8 cellular contexts compared by ENCODE assay signal in genomic region chr2:207506426-207506825, GRCh38. TPM values are rescaled to one million over a fixed set of nuclear protein-coding genes. Genes with fewer than 3 reads are reported as not detected.
DNase-seq lines count a peak whose midpoint lies in the region; ATAC-seq and TF ChIP-seq lines count a peak whose summit lies in the region.
"Had no signal": no experiment of that assay in that cellular context is flagged by ENCODE, and none has a peak within 500 bp of the region (broad histone marks: within the 10 kb centered on the region; RNA-seq: fewer than 3 reads in every experiment).

No MANE protein-coding gene starts in this region.

- CTCF ChIA-PET in activated CD8-positive, alpha-beta T cell treated with anti-CD3 and anti-CD28 coated beads, Interleukin-2, amount 10 ng/mL, durations not matched to agents 7 days and 5 days (lab: Charles Lee) = interaction anchor here (1.1 kb wide), 1 partner anchor 19 kb away, joined by 3 read pairs; no protein-coding TSS in a partner anchor

- DNase-seq in GM13976 (ENCODE audit: low spot score) (peak; percentile 24), naive B cell (no peak), epidermal melanocyte (ENCODE audit: insufficient read length, low spot score) (no peak), iPS-NIHi11 (ENCODE audit: low spot score) (no peak), HAP-1 (ENCODE audit: low spot score in 2 of 2) (no peak)
- no peak for DNase-seq in activated CD8-positive, alpha-beta T cell treated with anti-CD3 and anti-CD28 coated beads, Interleukin-2, amount 10 ng/mL, durations not matched to agents 7 days and 5 days

- H3K36me3 ChIP-seq in HAP-1 (replicated peaks) = no peaks in the 10 kb centered on the region
- H3K36me3 ChIP-seq: neutrophil had no signal

- in situ Hi-C loops in GM13976 (cut with MboI; ENCODE audit: low sequenced_read_pairs, unreplicated experiment) (no loop called here), HAP-1 (cut with MboI; ENCODE audit: low sequenced_read_pairs) (no loop called here)

- H3K27ac Mint-ChIP-seq in activated CD8-positive, alpha-beta T cell treated with anti-CD3 and anti-CD28 coated beads, Interleukin-2, amount 10 ng/mL, durations not matched to agents 7 days and 5 days = peak overlapping the region; percentile 67
- peak overlapping the region in 3 of 6 donors; percentile 21 to 97 (median 71) for H3K27ac Mint-ChIP-seq in naive B cell

- no peaks in the 10 kb centered on the region for H3K36me3 Mint-ChIP-seq in activated CD8-positive, alpha-beta T cell treated with anti-CD3 and anti-CD28 coated beads, Interleukin-2, amount 10 ng/mL, durations not matched to agents 7 days and 5 days (ENCODE audit: low read depth)
- peaks cover 4 to 10% of the 10 kb centered on the region in 2 donors for H3K36me3 Mint-ChIP-seq in naive B cell

- H3K4me1 ChIP-seq in HAP-1 = no peaks in the 10 kb centered on the region

- H3K4me1 Mint-ChIP-seq in activated CD8-positive, alpha-beta T cell treated with anti-CD3 and anti-CD28 coated beads, Interleukin-2, amount 10 ng/mL, durations not matched to agents 7 days and 5 days (ENCODE audit: low read depth) = peaks cover 62% of the 10 kb centered on the region
- peaks cover 51 to 57% (median 56%) of the 10 kb centered on the region in 3 donors for H3K4me1 Mint-ChIP-seq in naive B cell

- peak; percentile 36 for ATAC-seq in GM21529 (IDR thresholded peaks at IDR 0.05; ENCODE audit: unreplicated experiment)
- ATAC-seq in activated CD8-positive, alpha-beta T cell treated with anti-CD3 and anti-CD28 coated beads, Interleukin-2, amount 10 ng/mL, durations not matched to agents 7 days and 5 days = no peak
- no peak for ATAC-seq in naive B cell (ENCODE audit: low read depth in 2 of 2)

- no peak overlapping the region for H3K4me3 ChIP-seq in HAP-1

- H3K27me3 Mint-ChIP-seq in activated CD8-positive, alpha-beta T cell treated with anti-CD3 and anti-CD28 coated beads, Interleukin-2, amount 10 ng/mL, durations not matched to agents 7 days and 5 days (ENCODE audit: low read depth) = no peaks in the 10 kb centered on the region
- H3K27me3 Mint-ChIP-seq in naive B cell = no peaks in the 10 kb centered on the region

- H3K27me3 ChIP-seq in HAP-1 (ENCODE audit: low read depth) = no peaks in the 10 kb centered on the region; the same call in 1 of the 2 replicates
- H3K27me3 ChIP-seq: neutrophil had no signal

- POLR2A ChIA-PET in activated CD8-positive, alpha-beta T cell treated with anti-CD3 and anti-CD28 coated beads, Interleukin-2, amount 10 ng/mL, durations not matched to agents 7 days and 5 days (lab: Charles Lee) = interaction anchor here (3.8 kb wide), 1 partner anchor 23 kb away, joined by 28 read pairs; the partner anchor contains the start of gene CREB1

- H3K9me3 Mint-ChIP-seq in activated CD8-positive, alpha-beta T cell treated with anti-CD3 and anti-CD28 coated beads, Interleukin-2, amount 10 ng/mL, durations not matched to agents 7 days and 5 days (ENCODE audit: insufficient read depth) = peaks cover 3% of the 10 kb centered on the region
- no peaks in the 10 kb centered on the region for H3K9me3 Mint-ChIP-seq in naive B cell

- no peaks in the 10 kb centered on the region for H3K9me3 ChIP-seq in HAP-1
- H3K9me3 ChIP-seq: neutrophil had no signal

- no peak for TF ChIP-seq CTCF in GM13976 (IDR thresholded peaks at IDR 0.05; ENCODE audit: borderline replicate concordance, control extremely low read depth, extremely low read depth, insufficient read depth, missing control alignments)

- no peak overlapping the region for H3K4me3 Mint-ChIP-seq in activated CD8-positive, alpha-beta T cell treated with anti-CD3 and anti-CD28 coated beads, Interleukin-2, amount 10 ng/mL, durations not matched to agents 7 days and 5 days
- peak overlapping the region in 5 of 8 donors; percentile 1 to 73 (median 54) for H3K4me3 Mint-ChIP-seq in naive B cell

RNA-seq across cellular contexts. Expression of gene CREB1, which starts 23.3 kb away (rescaled TPM):
- 100 to 1,000 TPM in 1 of 2 experiments, 10 to 100 TPM in 1; 87.6 to 103 TPM for total RNA-seq in activated CD8-positive, alpha-beta T cell treated with anti-CD3 and anti-CD28 coated beads, Interleukin-2, amount 10 ng/mL, durations not matched to agents 7 days and 5 days
- polyA plus RNA-seq in naive B cell (ENCODE audit: low read depth in 6 of 6) = 100 to 1,000 TPM in 3 of 6 donors, 10 to 100 TPM in 3; 66.6 to 123 (median 97.2) TPM
